Comparison of ENCODE assay signal across 11 cellular contexts in the genomic region with DNA sequence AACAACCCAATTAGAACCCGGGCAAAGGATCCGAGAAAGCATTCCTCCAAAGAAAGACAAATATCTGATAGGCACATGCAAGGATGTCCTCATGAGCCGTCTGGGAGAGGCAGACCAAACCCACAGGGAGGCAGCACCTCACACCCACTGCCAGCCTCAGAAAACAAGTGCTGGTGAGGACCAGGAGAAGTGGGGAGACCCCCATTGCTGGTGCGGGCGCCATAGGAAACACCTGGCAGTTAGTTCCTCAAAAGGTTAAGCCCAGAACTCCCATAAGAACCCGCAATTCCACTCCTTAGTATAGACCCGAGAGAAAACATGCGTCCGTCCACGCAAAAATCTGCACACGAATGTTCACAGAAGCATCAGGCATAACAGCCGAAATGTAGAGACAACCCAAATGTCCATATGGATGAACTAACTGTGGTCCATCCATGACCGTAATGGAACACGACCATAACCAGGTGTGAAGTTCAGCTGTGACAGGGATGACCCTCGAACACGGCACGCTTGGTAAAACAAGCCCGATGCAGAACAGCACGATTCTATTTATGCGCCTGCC. TPM values are rescaled to one million over a fixed set of nuclear protein-coding genes. Genes with fewer than 3 reads are reported as not detected.
DNase-seq lines count a peak whose midpoint lies in the region; ATAC-seq, FAIRE-seq and TF ChIP-seq lines count a peak whose summit lies in the region.
"Had no signal": no experiment of that assay in that cellular context is flagged by ENCODE, and none has a peak within 500 bp of the region (broad histone marks: within the 10 kb centered on the region; RNA-seq: fewer than 3 reads in every experiment).

No MANE protein-coding gene starts in this region.

- intact Hi-C loops in CD4-positive, alpha-beta memory T cell (cut with micrococcal nuclease) = no loop called here
- intact Hi-C loops in IMR-90 (cut with micrococcal nuclease) (no loop called here), head of caudate nucleus (cut with DNase I) (no loop called here)

- H3K4me1 ChIP-seq in CD4-positive, alpha-beta memory T cell (ENCODE audit: insufficient read depth, low read length) = peaks cover 12% of the 10 kb centered on the region
- H3K4me1 ChIP-seq in IMR-90 (ENCODE audit: control insufficient read depth, insufficient read depth, low read length) = peaks cover 27% of the 10 kb centered on the region
- H3K4me1 ChIP-seq in neural progenitor cell = peaks cover 42% of the 10 kb centered on the region

- no TSS peak for BruUV-seq in IMR-90 (replicated peaks; lab: Mats Ljungman, UMichigan)

- POLR2A ChIA-PET in CD4-positive, alpha-beta memory T cell (lab: Charles Lee; ENCODE audit: partially characterized antibody) = no interaction called here
- POLR2A ChIA-PET in IMR-90 (lab: Charles Lee; ENCODE audit: unreplicated experiment) (no interaction called here), RWPE1 (lab: Yijun Ruan, JAX; ENCODE audit: low non-redundant PET) (no interaction called here)

- no peak for ATAC-seq in IMR-90 (ENCODE audit: low read depth)

- no peak overlapping the region for H3K56ac ChIP-seq in IMR-90 (ENCODE audit: extremely low read depth, insufficient read depth, low read length)

- no peak for TF ChIP-seq POLR2A in IMR-90 (IDR thresholded peaks at IDR 0.05; ENCODE audit: low read depth, low read length)

- peak overlapping the region; percentile 5 to 72 (median 53) for H3K27ac Mint-ChIP-seq in CD4-positive, alpha-beta memory T cell
- H3K27ac Mint-ChIP-seq in neural progenitor cell = peak overlapping the region; percentile 88

- H3K4me1 Mint-ChIP-seq in CD4-positive, alpha-beta memory T cell = peaks cover 25 to 63% (median 36%) of the 10 kb centered on the region in 4 donors
- H3K4me1 Mint-ChIP-seq in neural progenitor cell = peaks cover 52% of the 10 kb centered on the region

- H3K79me2 ChIP-seq in neural progenitor cell (ENCODE audit: low read depth) = peaks cover 100% of the 10 kb centered on the region

- H4K91ac ChIP-seq in IMR-90 (ENCODE audit: insufficient read depth, low read depth, low read length) = no peak overlapping the region

- peaks cover 10% of the 10 kb centered on the region for H3F3A ChIP-seq in neural progenitor cell (ENCODE audit: low read depth)

- FAIRE-seq in bronchial epithelial cell (lab: Jason Lieb, UNC) = peak; percentile 75
- FAIRE-seq: keratinocyte had no signal

- H2AK5ac ChIP-seq in IMR-90 (ENCODE audit: low read depth, low read length) = no peak overlapping the region

- H4K8ac ChIP-seq in IMR-90 (ENCODE audit: low read depth in 2 of 2, low read length in 2 of 2) = no peak overlapping the region

- H3K9ac ChIP-seq in IMR-90 (ENCODE audit: low read depth, low read length) = no peak overlapping the region
- H3K9ac ChIP-seq in neural progenitor cell = no peak overlapping the region

- no peak overlapping the region for H3K18ac ChIP-seq in IMR-90 (ENCODE audit: low read depth, low read length)

- dilution Hi-C loops in IMR-90 (cut with HindIII; ENCODE audit: low sequenced_read_pairs, unreplicated experiment) = no loop called here

- H2BK5ac ChIP-seq in IMR-90 (ENCODE audit: low read depth, low read length, poor library complexity, severe bottlenecking) = no peak overlapping the region

- no peaks in the 10 kb centered on the region for H3K36me3 ChIP-seq in CD4-positive, alpha-beta memory T cell (ENCODE audit: insufficient read depth, low read length)
- H3K36me3 ChIP-seq in IMR-90 (ENCODE audit: control insufficient read depth, insufficient read depth, low read length) = 0 out of 2 replicates have a peak, but pooled peaks cover 3% of the 10 kb centered on the region
- peaks cover 1% of the 10 kb centered on the region for H3K36me3 ChIP-seq in bronchial epithelial cell (ENCODE audit: control insufficient read depth, insufficient read depth, low read length)
- no peaks in the 10 kb centered on the region for H3K36me3 ChIP-seq in neural progenitor cell

- no peaks in the 10 kb centered on the region for H3K27me3 Mint-ChIP-seq in CD4-positive, alpha-beta memory T cell
- peaks cover 5% of the 10 kb centered on the region for H3K27me3 Mint-ChIP-seq in neural progenitor cell (ENCODE audit: insufficient read depth, low read depth)

- H2BK15ac ChIP-seq in IMR-90 (ENCODE audit: low read depth, low read length) = no peak overlapping the region

- H3K4me3 ChIP-seq in CD4-positive, alpha-beta memory T cell (ENCODE audit: low read length in 2 of 2) = no peak overlapping the region
- no peak overlapping the region for H3K4me3 ChIP-seq in IMR-90 (ENCODE audit: insufficient read depth, low read depth, low read length)
- no peak overlapping the region for H3K4me3 ChIP-seq in bronchial epithelial cell (ENCODE audit: low read depth, low read length)
- no peak overlapping the region for H3K4me3 ChIP-seq in neural progenitor cell
- H3K4me3 ChIP-seq: MG63 had no signal

- DNase-seq in CD4-positive, alpha-beta memory T cell = no peak
- DNase-seq in IMR-90 (no peak), bronchial epithelial cell (ENCODE audit: low read depth) (no peak), neural progenitor cell (ENCODE audit: low spot score) (no peak), RWPE1 (ENCODE audit: low spot score) (no peak), head of caudate nucleus (no peak), AG08395 (ENCODE audit: low spot score) (no peak), DMS53 treated with DMSO at 0.1 percent for 48 hours (lab: John Stamatoyannopoulos, UW; ENCODE audit: unreplicated experiment) (no peak)
- DNase-seq: MG63; stimulated activated CD4-positive, alpha-beta T cell treated with anti-CD3 and anti-CD28 coated beads, Interleukin-4, amount 100 ng/mL, for 4 hours had no signal

- peak overlapping the region; percentile 14; the same call in 1 of the 2 replicates for H3K23ac ChIP-seq in IMR-90 (ENCODE audit: low read depth, low read length)

- TF ChIP-seq RAD21 in IMR-90 (IDR thresholded peaks at IDR 0.05; ENCODE audit: low read length) = no peak

- H3K14ac ChIP-seq in IMR-90 (replicated peaks; ENCODE audit: low read depth, low read length) = no peak overlapping the region

- H3K9me3 ChIP-seq in CD4-positive, alpha-beta memory T cell (ENCODE audit: control insufficient read depth in 1 of 2, low read length in 2 of 2) = no peaks in the 10 kb centered on the region
- H3K9me3 ChIP-seq in IMR-90 (ENCODE audit: control insufficient read depth, insufficient read depth, low read length) = no peaks in the 10 kb centered on the region
- no peaks in the 10 kb centered on the region for H3K9me3 ChIP-seq in neural progenitor cell (ENCODE audit: low read depth)
- H3K9me3 ChIP-seq: MG63 had no signal

- H3K4me3 Mint-ChIP-seq in CD4-positive, alpha-beta memory T cell = no peak overlapping the region
- H3K4me3 Mint-ChIP-seq in neural progenitor cell = peak overlapping the region; percentile 56

- in situ Hi-C loops in IMR-90 (cut with MboI; ENCODE audit: low sequenced_read_pairs) = no loop called here

- H3K9me1 ChIP-seq in IMR-90 (ENCODE audit: insufficient read depth, low read length) = peaks cover 11% of the 10 kb centered on the region

- TF ChIP-seq CTCF in IMR-90 (conservative IDR thresholded peaks at IDR 0.05; ENCODE audit: low read depth, low read length) = no peak
- no peak for TF ChIP-seq CTCF in bronchial epithelial cell (IDR thresholded peaks at IDR 0.05; ENCODE audit: insufficient read depth, low read length, severe bottlenecking)
- no peak for TF ChIP-seq CTCF in neural progenitor cell (IDR thresholded peaks at IDR 0.05)
- no peak for TF ChIP-seq CTCF in RWPE1 (conservative IDR thresholded peaks at IDR 0.05; ENCODE audit: low read depth)

- H3K36me3 Mint-ChIP-seq in CD4-positive, alpha-beta memory T cell = no peaks in the 10 kb centered on the region
- peaks cover 11% of the 10 kb centered on the region for H3K36me3 Mint-ChIP-seq in neural progenitor cell

- no peaks in the 10 kb centered on the region for H3K27me3 ChIP-seq in CD4-positive, alpha-beta memory T cell (ENCODE audit: insufficient read depth, low read length)
- no peaks in the 10 kb centered on the region for H3K27me3 ChIP-seq in IMR-90 (ENCODE audit: control insufficient read depth, insufficient read depth, low read length)
- H3K27me3 ChIP-seq in bronchial epithelial cell (ENCODE audit: control insufficient read depth, insufficient read depth, low read length) = no peaks in the 10 kb centered on the region
- no peaks in the 10 kb centered on the region for H3K27me3 ChIP-seq in neural progenitor cell
- H3K27me3 ChIP-seq: MG63 had no signal

- H3K4ac ChIP-seq in IMR-90 (ENCODE audit: low read depth, low read length) = no peak overlapping the region

- no peak overlapping the region for H3K27ac ChIP-seq in CD4-positive, alpha-beta memory T cell (ENCODE audit: low read depth, low read length)
- no peak overlapping the region for H3K27ac ChIP-seq in IMR-90 (ENCODE audit: insufficient read depth, low read length)
- peak overlapping the region; percentile 67 for H3K27ac ChIP-seq in neural progenitor cell
- H3K27ac ChIP-seq in RWPE1 = no peak overlapping the region

- no peaks in the 10 kb centered on the region for H3K9me3 Mint-ChIP-seq in CD4-positive, alpha-beta memory T cell
- H3K9me3 Mint-ChIP-seq in neural progenitor cell = no peaks in the 10 kb centered on the region

- H2BK20ac ChIP-seq in IMR-90 (ENCODE audit: low read depth, low read length) = no peak overlapping the region

- H4K5ac ChIP-seq in IMR-90 (ENCODE audit: low read depth, low read length) = no peak overlapping the region

- H2AK9ac ChIP-seq in IMR-90 (replicated peaks; ENCODE audit: low read depth, low read length, poor library complexity) = no peak overlapping the region

- H4K20me1 ChIP-seq in IMR-90 (ENCODE audit: insufficient read depth, low read length) (peaks cover 91% of the 10 kb centered on the region), neural progenitor cell (ENCODE audit: low read depth) (peaks cover 98% of the 10 kb centered on the region)

- CTCF ChIA-PET in CD4-positive, alpha-beta memory T cell (lab: Charles Lee; ENCODE audit: partially characterized antibody) = no interaction called here
- CTCF ChIA-PET in IMR-90 (lab: Yijun Ruan, JAX) (no interaction called here), RWPE1 (lab: Yijun Ruan, JAX) (interaction anchor here (0.6 kb wide), 1 partner anchor 47 kb away, joined by 5 read pairs; no protein-coding TSS in a partner anchor)

- no peak overlapping the region for H2BK120ac ChIP-seq in IMR-90 (ENCODE audit: low read depth, low read length)

- peaks cover 0 to 67% of the 10 kb centered on the region in 2 experiments; a peak in 3 of 4 replicates for H3K79me1 ChIP-seq in IMR-90 (ENCODE audit: low read depth in 1 of 2, low read length in 2 of 2)

- 98% methylated on average over 8 of the region's 20 CpGs; no CpG with 5 or more reads in 1 of the 2 experiments for WGBS in IMR-90 (ENCODE audit: extremely low coverage in 2 of 2, insufficient read length in 1 of 2), 2 experiments

- no peak overlapping the region for H3K4me2 ChIP-seq in IMR-90 (ENCODE audit: low read depth, low read length)
- H3K4me2 ChIP-seq in neural progenitor cell = peak overlapping the region; percentile 13

- H2AFZ ChIP-seq in IMR-90 (replicated peaks; ENCODE audit: low read length, poor library complexity) (no peak overlapping the region), neural progenitor cell (replicated peaks) (no peak overlapping the region)

RNA-seq across cellular contexts. Expression of gene ZNF787, which starts 7.9 kb away (rescaled TPM):
- 10 to 100 TPM; 29.6 to 34.1 TPM for total RNA-seq in CD4-positive, alpha-beta memory T cell
- polyA plus RNA-seq in CD4-positive, alpha-beta memory T cell = 1 to 10 TPM in 1 of 2 donors, under 1 TPM in 1; 0.67 to 3.1 TPM
- 4.8 and 5.6 TPM in 2 replicates for total RNA-seq in IMR-90 (2012; rRNA removed)
- polyA plus RNA-seq in IMR-90 (2012; rRNA removed) = 11.2 and 17.7 TPM in 2 replicates
- 5.0 and 14.2 TPM in 2 replicates for polyA plus RNA-seq in IMR-90 (2012; cell fraction: cytosol; rRNA removed)
- 13.5 and 27.0 TPM in 2 replicates for polyA plus RNA-seq in IMR-90 (2012; cell fraction: nucleus; rRNA removed; ENCODE audit: low replicate concordance)
- total RNA-seq in bronchial epithelial cell = 32.6 and 43.0 TPM in 2 replicates
- 2.2 and 30.0 TPM in 2 replicates for total RNA-seq in neural progenitor cell (ENCODE audit: low replicate concordance)

RNA-seq across cellular contexts. Expression of gene ZNF444, which starts 27.9 kb away (rescaled TPM):
- total RNA-seq in CD4-positive, alpha-beta memory T cell = 10 to 100 TPM; 33.2 to 42.8 TPM
- 10 to 100 TPM in 1 of 2 donors, 1 to 10 TPM in 1; 6.2 to 20.8 TPM for polyA plus RNA-seq in CD4-positive, alpha-beta memory T cell
- 2.5 and 3.3 TPM in 2 replicates for total RNA-seq in IMR-90 (2012; rRNA removed)
- polyA plus RNA-seq in IMR-90 (2012; rRNA removed) = 20.3 and 25.2 TPM in 2 replicates
- polyA plus RNA-seq in IMR-90 (2012; cell fraction: cytosol; rRNA removed) = 18.7 and 34.1 TPM in 2 replicates
- 60.8 and 109 TPM in 2 replicates for polyA plus RNA-seq in IMR-90 (2012; cell fraction: nucleus; rRNA removed; ENCODE audit: low replicate concordance)
- 4.2 and 7.0 TPM in 2 replicates for total RNA-seq in bronchial epithelial cell
- 7.0 and 51.8 TPM in 2 replicates for total RNA-seq in neural progenitor cell (ENCODE audit: low replicate concordance)
